Comparison of ENCODE assay signal across 24 cellular contexts in the genomic region with DNA sequence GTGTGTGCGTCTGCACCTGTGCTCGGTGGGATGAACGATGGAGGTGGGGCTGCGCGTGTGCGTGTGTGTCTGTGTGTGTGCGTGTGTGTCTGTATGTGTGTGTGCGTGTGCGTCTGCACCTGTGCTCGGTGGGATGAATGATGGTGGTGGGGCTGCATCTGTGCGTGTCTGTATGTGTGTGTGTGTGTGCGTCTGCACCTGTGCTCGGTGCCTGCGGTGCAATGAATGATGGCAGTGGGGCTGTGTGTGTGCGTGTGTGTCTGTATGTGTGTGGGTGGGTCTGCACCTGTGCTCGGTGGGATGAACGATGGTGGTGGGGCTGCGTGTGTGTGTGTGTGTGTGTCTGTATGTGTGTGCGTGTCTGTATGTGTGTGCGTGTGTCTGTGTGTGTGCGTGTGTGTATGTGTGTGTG. TPM values are rescaled to one million over a fixed set of nuclear protein-coding genes. Genes with fewer than 3 reads are reported as not detected.
DNase-seq lines count a peak whose midpoint lies in the region; ATAC-seq and TF ChIP-seq lines count a peak whose summit lies in the region.
"Had no signal": no experiment of that assay in that cellular context is flagged by ENCODE, and none has a peak within 500 bp of the region (broad histone marks: within the 10 kb centered on the region; RNA-seq: fewer than 3 reads in every experiment).

No MANE protein-coding gene starts in this region.

- no peaks in the 10 kb centered on the region for H3K4me1 ChIP-seq in right atrium auricular region
- H3K4me1 ChIP-seq: colonic mucosa, SJCRH30, vagina had no signal

- H3K27me3 ChIP-seq in right atrium auricular region, result no peaks in the 10 kb centered on the region
- H3K27me3 ChIP-seq: colonic mucosa, ovary, SJCRH30, vagina had no signal

- intact Hi-C loops in left cardiac atrium (cut with DNase I), result no loop called here
- intact Hi-C loops in dendritic cell treated with granulocyte-macrophage colony-stimulating factor and Interleukin-4, amounts not matched to agents 40 ng/mL and 50 ng/mL, for 4 days (cut with micrococcal nuclease), result no loop called here
- intact Hi-C loops in left colon (cut with DNase I, micrococcal nuclease), result no loop called here

- H3K4me1 Mint-ChIP-seq in dendritic cell treated with granulocyte-macrophage colony-stimulating factor and Interleukin-4, amounts not matched to agents 40 ng/mL and 50 ng/mL, for 4 days (ENCODE audit: low read depth), result peaks cover 74% of the 10 kb centered on the region
- H3K4me1 Mint-ChIP-seq in natural killer cell treated with Interleukin-12 subunit alpha and Interleukin-12 subunit beta and Interleukin-15 and Interleukin-18, amount 100 ng/mL, for 72 hours (ENCODE audit: low read depth in 2 of 2), result peaks cover 21 to 25% of the 10 kb centered on the region in 2 donors
- no peaks in the 10 kb centered on the region for H3K4me1 Mint-ChIP-seq in HFFc6 (ENCODE audit: low read depth)
- H3K4me1 Mint-ChIP-seq: GM23338 had no signal

- no peaks in the 10 kb centered on the region for H3K36me3 Mint-ChIP-seq in dendritic cell treated with granulocyte-macrophage colony-stimulating factor and Interleukin-4, amounts not matched to agents 40 ng/mL and 50 ng/mL, for 4 days (ENCODE audit: low read depth)
- no peaks in the 10 kb centered on the region for H3K36me3 Mint-ChIP-seq in natural killer cell treated with Interleukin-12 subunit alpha and Interleukin-12 subunit beta and Interleukin-15 and Interleukin-18, amount 100 ng/mL, for 72 hours
- peaks cover 6% of the 10 kb centered on the region; the same call in 1 of the 2 replicates for H3K36me3 Mint-ChIP-seq in HFFc6 (ENCODE audit: low read depth)
- H3K36me3 Mint-ChIP-seq: CD8-positive, alpha-beta T cell; naive thymus-derived CD8-positive, alpha-beta T cell had no signal

- H3K9me3 Mint-ChIP-seq in dendritic cell treated with granulocyte-macrophage colony-stimulating factor and Interleukin-4, amounts not matched to agents 40 ng/mL and 50 ng/mL, for 4 days, result peaks cover 11% of the 10 kb centered on the region
- peaks cover 13% of the 10 kb centered on the region for H3K9me3 Mint-ChIP-seq in natural killer cell treated with Interleukin-12 subunit alpha and Interleukin-12 subunit beta and Interleukin-15 and Interleukin-18, amount 100 ng/mL, for 72 hours
- H3K9me3 Mint-ChIP-seq in HFFc6, result peaks cover 15% of the 10 kb centered on the region
- H3K9me3 Mint-ChIP-seq: CD8-positive, alpha-beta T cell; effector memory CD8-positive, alpha-beta T cell had no signal

- ATAC-seq in left cardiac atrium (no peak), HG03039 (IDR thresholded peaks at IDR 0.05; ENCODE audit: unreplicated experiment) (no peak), left colon (no peak)
- no peak for ATAC-seq in natural killer cell treated with Interleukin-12 subunit alpha and Interleukin-12 subunit beta and Interleukin-15 and Interleukin-18, amount 100 ng/mL, for 72 hours
- ATAC-seq: CD8-positive, alpha-beta T cell; GM23338; naive thymus-derived CD8-positive, alpha-beta T cell had no signal

- H3K27me3 Mint-ChIP-seq in dendritic cell treated with granulocyte-macrophage colony-stimulating factor and Interleukin-4, amounts not matched to agents 40 ng/mL and 50 ng/mL, for 4 days, result peaks cover 36% of the 10 kb centered on the region
- peaks cover 16 to 17% of the 10 kb centered on the region in 2 donors for H3K27me3 Mint-ChIP-seq in natural killer cell treated with Interleukin-12 subunit alpha and Interleukin-12 subunit beta and Interleukin-15 and Interleukin-18, amount 100 ng/mL, for 72 hours
- peaks cover 22% of the 10 kb centered on the region for H3K27me3 Mint-ChIP-seq in HFFc6 (ENCODE audit: insufficient read depth)

- H3K4me3 ChIP-seq in right atrium auricular region, result no peak overlapping the region
- H3K4me3 ChIP-seq: colonic mucosa, GM23338, ovary, SJCRH30, thoracic aorta, vagina had no signal

- no peaks in the 10 kb centered on the region for H3K36me3 ChIP-seq in right atrium auricular region
- H3K36me3 ChIP-seq: colonic mucosa, ovary, SJCRH30, thoracic aorta, vagina had no signal

- peak overlapping the region; percentile 4 for H3K27ac Mint-ChIP-seq in dendritic cell treated with granulocyte-macrophage colony-stimulating factor and Interleukin-4, amounts not matched to agents 40 ng/mL and 50 ng/mL, for 4 days
- H3K27ac Mint-ChIP-seq in natural killer cell treated with Interleukin-12 subunit alpha and Interleukin-12 subunit beta and Interleukin-15 and Interleukin-18, amount 100 ng/mL, for 72 hours, result peak overlapping the region; percentile 11 to 22
- H3K27ac Mint-ChIP-seq in HFFc6, result no peak overlapping the region
- H3K27ac Mint-ChIP-seq: activated CD8-positive, alpha-beta T cell treated with anti-CD3 and anti-CD28 coated beads, Interleukin-2, amount 10 ng/mL, durations not matched to agents 7 days and 5 days; CD8-positive, alpha-beta T cell; GM23338 had no signal

- no peak for TF ChIP-seq CTCF in right atrium auricular region (IDR thresholded peaks at IDR 0.05)
- TF ChIP-seq CTCF in HFFc6 (IDR thresholded peaks at IDR 0.05), result no peak

- H3K27ac ChIP-seq in right atrium auricular region, result no peak overlapping the region
- H3K27ac ChIP-seq: colonic mucosa, ovary, SJCRH30, thoracic aorta, vagina had no signal

- DNase-seq in right atrium auricular region (ENCODE audit: low spot score) (peak; percentile 16), left cardiac atrium (no peak), NCI-H524 (lab: John Stamatoyannopoulos, UW) (no peak), HFFc6 (no peak), left colon (no peak)
- no peak for DNase-seq in natural killer cell treated with Interleukin-12 subunit alpha and Interleukin-12 subunit beta and Interleukin-15 and Interleukin-18, amount 100 ng/mL, for 72 hours (ENCODE audit: low spot score)
- DNase-seq: activated CD8-positive, alpha-beta T cell treated with anti-CD3 and anti-CD28 coated beads, Interleukin-2, amount 10 ng/mL, durations not matched to agents 7 days and 5 days; activated effector memory CD4-positive, alpha-beta T cell treated with anti-CD3 and anti-CD28 coated beads, Interleukin-2, amount 50 U/mL, for 16 hours; activated T-cell treated with anti-CD3 and anti-CD28 coated beads, Interleukin-2, amount 50 U/mL, for 1 hour; colonic mucosa; NCI-H1694; NCI-H510A; RPMI8226; SJCRH30; stimulated activated naive CD4-positive, alpha-beta T cell treated with Interleukin-2 at 50 U/mL for 16 hours had no signal

- H3K4me3 Mint-ChIP-seq in dendritic cell treated with granulocyte-macrophage colony-stimulating factor and Interleukin-4, amounts not matched to agents 40 ng/mL and 50 ng/mL, for 4 days, result no peak overlapping the region
- peak overlapping the region; percentile 26 for H3K4me3 Mint-ChIP-seq in natural killer cell treated with Interleukin-12 subunit alpha and Interleukin-12 subunit beta and Interleukin-15 and Interleukin-18, amount 100 ng/mL, for 72 hours
- H3K4me3 Mint-ChIP-seq in HFFc6, result no peak overlapping the region
- H3K4me3 Mint-ChIP-seq: activated CD8-positive, alpha-beta T cell treated with anti-CD3 and anti-CD28 coated beads, Interleukin-2, amount 10 ng/mL, durations not matched to agents 7 days and 5 days; CD8-positive, alpha-beta T cell; GM23338; naive thymus-derived CD8-positive, alpha-beta T cell had no signal

- no peaks in the 10 kb centered on the region for H3K9me3 ChIP-seq in right atrium auricular region
- H3K9me3 ChIP-seq: colonic mucosa, ovary, SJCRH30, thoracic aorta, vagina had no signal

RNA-seq across cellular contexts. Expression of a gene that starts 48.5 kb away (rescaled TPM):
- total RNA-seq in right atrium auricular region, result 1 to 10 TPM; 6.3 to 9.2 TPM
- total RNA-seq in left cardiac atrium, result 10 to 100 TPM in 1 of 2 donors, 1 to 10 TPM in 1; 9.7 to 11.7 TPM
- total RNA-seq in natural killer cell treated with Interleukin-12 subunit alpha and Interleukin-12 subunit beta and Interleukin-15 and Interleukin-18, amount 100 ng/mL, for 72 hours, result 10 to 100 TPM; 36.6 to 45.3 TPM
- 10 to 100 TPM; 15.6 to 18.2 (median 16.6) TPM for total RNA-seq in HFFc6 (2021; fragmentation: NEBNext Ultra II Directional; extraction: Animal tissue kit (Norgen Biotek cat#: 25700))
- total RNA-seq in left colon, result 10 to 100 TPM; 31.4 to 36.3 TPM
